ENCODE assay signal across 1 cellular context in genomic region chr1:25140073-25140797, GRCh38.
TF ChIP-seq lines count a peak whose summit lies in the region.

No MANE protein-coding gene starts in this region.

TF ChIP-seq in WTC11, 78 proteins besides CTCF, POLR2A, EP300 and RAD21 (continued from another document):
- TF ChIP-seq IRF1 (CRISPR knock-in tag; IDR thresholded peaks at IDR 0.05) (no peak), KAT7 (CRISPR knock-in tag; IDR thresholded peaks at IDR 0.05; ENCODE audit: borderline replicate concordance) (no peak), ZSCAN18 (CRISPR knock-in tag; IDR thresholded peaks at IDR 0.05) (no peak), NFATC4 (CRISPR knock-in tag; IDR thresholded peaks at IDR 0.05) (no peak), ZNF138 (CRISPR knock-in tag; conservative IDR thresholded peaks at IDR 0.05) (no peak), GRHL2 (CRISPR knock-in tag; IDR thresholded peaks at IDR 0.05; ENCODE audit: insufficient replicate concordance, severe bottlenecking) (no peak), ESRRA (CRISPR knock-in tag; IDR thresholded peaks at IDR 0.05; ENCODE audit: borderline replicate concordance) (no peak), AFF4 (CRISPR knock-in tag; IDR thresholded peaks at IDR 0.05; ENCODE audit: borderline replicate concordance) (no peak), HMGXB4 (CRISPR knock-in tag; IDR thresholded peaks at IDR 0.05) (no peak), ZNF532 (CRISPR knock-in tag; IDR thresholded peaks at IDR 0.05; ENCODE audit: borderline replicate concordance) (no peak), USF2 (CRISPR knock-in tag; IDR thresholded peaks at IDR 0.05) (no peak)
